Comparison of ENCODE assay signal across 8 cellular contexts in genomic region chr17:4161179-4161559, GRCh38. TPM values are rescaled to one million over a fixed set of nuclear protein-coding genes. Genes with fewer than 3 reads are reported as not detected.
A peak's percentile ranks its signal among the peaks of the same experiment; 100 is the strongest.
DNase-seq lines count a peak whose midpoint lies in the region; ATAC-seq lines count a peak whose summit lies in the region.

No MANE protein-coding gene starts in this region.

- no peak overlapping the region for H3K18ac ChIP-seq in mesenchymal stem cell (ENCODE audit: low read depth in 1 of 2, low read length in 2 of 2)

- peaks cover 15 to 40% of the 10 kb centered on the region in 2 donors for H3K36me3 Mint-ChIP-seq in stimulated activated naive B cell treated with anti-CD40 and anti-IgM and Interleukin-4, amounts not matched to agents 10 μg/mL and 1 μg/mL and 100 μg/mL, for 72 hours

- no peak overlapping the region for H2BK120ac ChIP-seq in mesenchymal stem cell (ENCODE audit: low read depth, low read length)

- peaks cover 6% of the 10 kb centered on the region for H3K79me1 ChIP-seq in mesenchymal stem cell (replicated peaks; ENCODE audit: low read length, poor library complexity, severe bottlenecking)

- H3K4me3 ChIP-seq in mesenchymal stem cell (ENCODE audit: insufficient read depth in 1 of 2, low read depth in 1 of 2, low read length in 2 of 2), result no peak overlapping the region

- H3K9me3 ChIP-seq in mesenchymal stem cell (ENCODE audit: control insufficient read depth, low read length), result no peaks in the 10 kb centered on the region

- H2BK12ac ChIP-seq in mesenchymal stem cell (ENCODE audit: low read length in 2 of 2), result no peak overlapping the region

- no peak overlapping the region for H2BK15ac ChIP-seq in mesenchymal stem cell (ENCODE audit: low read depth, poor library complexity, severe bottlenecking)

- H3K27me3 Mint-ChIP-seq in stimulated activated naive B cell treated with anti-CD40 and anti-IgM and Interleukin-4, amounts not matched to agents 10 μg/mL and 1 μg/mL and 100 μg/mL, for 72 hours, result no peaks in the 10 kb centered on the region

- no peak overlapping the region for H2BK5ac ChIP-seq in mesenchymal stem cell (ENCODE audit: low read depth, low read length, poor library complexity, severe bottlenecking)

- peaks cover 52 to 71% of the 10 kb centered on the region in 2 experiments for H3K36me3 ChIP-seq in mesenchymal stem cell (ENCODE audit: control insufficient read depth in 1 of 2, insufficient read depth in 2 of 2, low read depth in 1 of 2, low read length in 2 of 2)

- peak overlapping the region in 1 of 2 experiments; percentile 20 for H3K4ac ChIP-seq in mesenchymal stem cell (ENCODE audit: low read depth in 1 of 2, low read length in 2 of 2)

- H3K4me2 ChIP-seq in mesenchymal stem cell (ENCODE audit: low read length, poor library complexity, severe bottlenecking), result no peak overlapping the region

- H3K27ac ChIP-seq in mesenchymal stem cell (ENCODE audit: low read length, poor library complexity, severe bottlenecking), result peak overlapping the region; percentile 20

- H3K9ac ChIP-seq in mesenchymal stem cell (ENCODE audit: low read length), result no peak overlapping the region

- no peak overlapping the region for H3K27ac Mint-ChIP-seq in stimulated activated naive B cell treated with anti-CD40 and anti-IgM and Interleukin-4, amounts not matched to agents 10 μg/mL and 1 μg/mL and 100 μg/mL, for 72 hours

- H4K91ac ChIP-seq in mesenchymal stem cell (ENCODE audit: low read length), result no peak overlapping the region

- DNase-seq in AG20443 (ENCODE audit: low spot score) (peak; percentile 29), HuH-7.5 (ENCODE audit: low spot score) (peak; percentile 23), astrocyte of the hippocampus (ENCODE audit: low read depth, low spot score) (peak; percentile 85), mesenchymal stem cell (peak; percentile 94), HUDEP-2 (lab: John Stamatoyannopoulos, UW; ENCODE audit: unreplicated experiment in 76 of 76) (no peak)
- DNase-seq in stimulated activated naive B cell treated with anti-CD40 and anti-IgM and Interleukin-4, amounts not matched to agents 10 μg/mL and 1 μg/mL and 100 μg/mL, for 72 hours, result no peak
- DNase-seq in NK-92 treated with Interleukin-12 subunit alpha and Interleukin-12 subunit beta, amount 100 ng/mL, for 24 hours (lab: John Stamatoyannopoulos, UW), result no peak

- H3K9me3 Mint-ChIP-seq in stimulated activated naive B cell treated with anti-CD40 and anti-IgM and Interleukin-4, amounts not matched to agents 10 μg/mL and 1 μg/mL and 100 μg/mL, for 72 hours, result no peaks in the 10 kb centered on the region

- no peak overlapping the region for H3K14ac ChIP-seq in mesenchymal stem cell (ENCODE audit: low read length in 2 of 2)

- no peak overlapping the region for H3K23ac ChIP-seq in mesenchymal stem cell (ENCODE audit: low read length in 2 of 2)

- no peak overlapping the region for H3K4me3 Mint-ChIP-seq in stimulated activated naive B cell treated with anti-CD40 and anti-IgM and Interleukin-4, amounts not matched to agents 10 μg/mL and 1 μg/mL and 100 μg/mL, for 72 hours

- no peak for ATAC-seq in stimulated activated naive B cell treated with anti-CD40 and anti-IgM and Interleukin-4, amounts not matched to agents 10 μg/mL and 1 μg/mL and 100 μg/mL, for 72 hours (replicated peaks)
- no peak for ATAC-seq in HG02763 (IDR thresholded peaks at IDR 0.05; ENCODE audit: unreplicated experiment)

- 16% methylated on average over 7 of the region's 7 CpGs for WGBS in mesenchymal stem cell

- H3K27me3 ChIP-seq in mesenchymal stem cell (ENCODE audit: control insufficient read depth in 1 of 2, insufficient read depth in 1 of 2, low read length in 2 of 2), result no peaks in the 10 kb centered on the region

- H2AK5ac ChIP-seq in mesenchymal stem cell (ENCODE audit: low read length, severe bottlenecking), result no peak overlapping the region

- H2AFZ ChIP-seq in mesenchymal stem cell (ENCODE audit: low read depth, low read length), result no peak overlapping the region

- peaks cover 9% of the 10 kb centered on the region for H3K4me1 ChIP-seq in mesenchymal stem cell (ENCODE audit: control insufficient read depth, insufficient read depth, low read depth, low read length)

- no peak overlapping the region for H4K8ac ChIP-seq in mesenchymal stem cell (ENCODE audit: low read length)

- H3K4me1 Mint-ChIP-seq in stimulated activated naive B cell treated with anti-CD40 and anti-IgM and Interleukin-4, amounts not matched to agents 10 μg/mL and 1 μg/mL and 100 μg/mL, for 72 hours, result peaks cover 9% of the 10 kb centered on the region in 2 donors

RNA-seq across cellular contexts. Expression of gene CYB5D2, which starts 18.2 kb away (rescaled TPM):
- polyA plus RNA-seq in mesenchymal stem cell (2013, experiment 1 of 2), result 12.4 TPM
- 12.4 TPM for polyA plus RNA-seq in mesenchymal stem cell (2013, experiment 2 of 2)

RNA-seq across cellular contexts. Expression of gene ZZEF1, which starts 18.3 kb away (rescaled TPM):
- 10.0 TPM for polyA plus RNA-seq in mesenchymal stem cell (2013, experiment 1 of 2)
- polyA plus RNA-seq in mesenchymal stem cell (2013, experiment 2 of 2), result 9.8 TPM

Comparison
In these comparisons a context has a peak if more than half of its experiments do, and no peak if none do; other contexts are left out.
1. DNase-seq: peak in AG20443 (single experiment), HuH-7.5 (single experiment), astrocyte of the hippocampus (single experiment) and mesenchymal stem cell (single experiment); none in HUDEP-2 (0 of 76), stimulated activated naive B cell treated with anti-CD40 and anti-IgM and Interleukin-4, amounts not matched to agents 10 μg/mL and 1 μg/mL and 100 μg/mL, for 72 hours (single experiment) and NK-92 treated with Interleukin-12 subunit alpha and Interleukin-12 subunit beta, amount 100 ng/mL, for 24 hours (single experiment).